Comparison of ENCODE assay signal across 19 cellular contexts in the genomic region with DNA sequence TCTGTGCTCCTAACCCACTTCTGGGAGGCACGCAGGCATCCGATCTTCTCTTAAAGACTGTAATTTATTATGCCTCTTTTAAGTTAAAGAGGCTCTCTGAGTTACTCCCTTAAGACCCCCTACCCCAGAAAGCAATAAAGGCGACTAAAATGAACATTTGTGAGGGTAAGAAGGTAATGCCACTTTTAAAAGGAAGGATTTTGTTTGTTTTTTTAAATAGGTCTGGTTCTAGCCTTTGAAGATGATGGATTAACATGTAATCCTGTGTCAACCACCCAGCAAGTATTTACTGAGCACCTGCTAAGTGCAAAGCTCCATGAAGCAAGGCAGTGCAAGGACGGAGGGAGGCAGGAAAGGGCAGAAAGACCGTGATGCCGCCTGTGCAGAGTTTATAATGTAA. TPM values are rescaled to one million over a fixed set of nuclear protein-coding genes. Genes with fewer than 3 reads are reported as not detected.
DNase-seq lines count a peak whose midpoint lies in the region; ATAC-seq, FAIRE-seq and TF ChIP-seq lines count a peak whose summit lies in the region.
"Had no signal": no experiment of that assay in that cellular context is flagged by ENCODE, and none has a peak within 500 bp of the region (broad histone marks: within the 10 kb centered on the region; RNA-seq: fewer than 3 reads in every experiment).

No MANE protein-coding gene starts in this region.

- TF ChIP-seq POLR2A in HepG2 (IDR thresholded peaks at IDR 0.05; ENCODE audit: insufficient read depth in 1 of 2, low read depth in 2 of 2, low read length in 2 of 2) (no peak), right lobe of liver (IDR thresholded peaks at IDR 0.05) (no peak)

- H3K9me2 ChIP-seq in OCI-LY7 (ENCODE audit: insufficient read depth, low read length): no peaks in the 10 kb centered on the region

- H3K27me3 ChIP-seq in HepG2 (ENCODE audit: control insufficient read depth in 1 of 2, insufficient read depth in 2 of 2, low read length in 2 of 2) (no peaks in the 10 kb centered on the region), right lobe of liver (no peaks in the 10 kb centered on the region), keratinocyte (ENCODE audit: control insufficient read depth, extremely low read depth, insufficient read depth, low read length) (no peaks in the 10 kb centered on the region)
- H3K27me3 ChIP-seq: SJSA1 had no signal

- TF ChIP-seq EP300 in HepG2 (IDR thresholded peaks at IDR 0.05; ENCODE audit: low read depth in 2 of 2, low read length in 2 of 2): peak in 1 of 2 experiments; percentile 16; a peak in 1 of 4 replicates
- TF ChIP-seq EP300 in HepG2 (CRISPR knock-in tag; IDR thresholded peaks at IDR 0.05; ENCODE audit: borderline replicate concordance): no peak

- intact Hi-C loops in HepG2 (cut with micrococcal nuclease; ENCODE audit: unreplicated experiment): no loop called here
- intact Hi-C loops in right lobe of liver (cut with DNase I): no loop called here
- intact Hi-C loops in OCI-LY7 (cut with micrococcal nuclease; ENCODE audit: unreplicated experiment): no loop called here

- H3K27ac ChIP-seq in HepG2 (ENCODE audit: extremely low read length, insufficient read depth, low read length): peak overlapping the region; percentile 48
- H3K27ac ChIP-seq in right lobe of liver: no peak overlapping the region
- H3K27ac ChIP-seq in OCI-LY7 (ENCODE audit: low read depth, low read length, poor library complexity, severe bottlenecking): peak overlapping the region; percentile 61
- peak overlapping the region; percentile 83 for H3K27ac ChIP-seq in keratinocyte (ENCODE audit: control insufficient read depth, insufficient read depth, low read length)
- H3K27ac ChIP-seq: C4-2B, SJSA1 had no signal

- POLR2A ChIA-PET in HepG2 (lab: Yijun Ruan, JAX): interaction anchor here (1.8 to 2.3 kb wide), 2 partner anchors 25 to 35 kb away, joined by 7 to 8 read pairs; no protein-coding TSS in a partner anchor
- POLR2A ChIA-PET in OCI-LY7 (lab: Charles Lee): interaction anchor here (0.6 kb wide), 1 partner anchor 88 kb away, joined by 11 read pairs; no protein-coding TSS in a partner anchor

- no peak for TF ChIP-seq CTCF in HepG2 (CRISPR knock-in tag; IDR thresholded peaks at IDR 0.05)
- no peak for TF ChIP-seq CTCF in right lobe of liver (IDR thresholded peaks at IDR 0.05)
- no peak for TF ChIP-seq CTCF in OCI-LY7 (conservative IDR thresholded peaks at IDR 0.05; ENCODE audit: low read length)
- TF ChIP-seq CTCF in keratinocyte (optimal IDR thresholded peaks at IDR 0.05 in 1 of 3, IDR thresholded peaks at IDR 0.05 in 1 of 3, conservative IDR thresholded peaks at IDR 0.05 in 1 of 3; ENCODE audit: extremely low read depth in 1 of 3, insufficient read depth in 2 of 3, low read length in 3 of 3): no peak

- ATAC-seq in HepG2 (no peak), right lobe of liver (no peak), HG02884 (IDR thresholded peaks at IDR 0.05; ENCODE audit: unreplicated experiment) (no peak), HG03571 (IDR thresholded peaks at IDR 0.05; ENCODE audit: unreplicated experiment) (no peak)

- peak overlapping the region; percentile 35 for H3K4me2 ChIP-seq in HepG2 (ENCODE audit: low read depth, low read length)
- peak overlapping the region; percentile 66 for H3K4me2 ChIP-seq in OCI-LY7 (ENCODE audit: low read length)
- peak overlapping the region; percentile 46 for H3K4me2 ChIP-seq in keratinocyte (ENCODE audit: control insufficient read depth, extremely low read depth, insufficient read depth, low read depth, low read length)

- H3K9me3 ChIP-seq in HepG2 (ENCODE audit: low read length): no peaks in the 10 kb centered on the region
- no peaks in the 10 kb centered on the region for H3K9me3 ChIP-seq in right lobe of liver
- peaks cover 7% of the 10 kb centered on the region; the same call in 1 of the 2 replicates for H3K9me3 ChIP-seq in OCI-LY7 (ENCODE audit: low read length)
- no peaks in the 10 kb centered on the region for H3K9me3 ChIP-seq in keratinocyte (ENCODE audit: control insufficient read depth, low read depth, low read length)
- H3K9me3 ChIP-seq: SJSA1 had no signal

- TF ChIP-seq RAD21 in HepG2 (CRISPR knock-in tag; IDR thresholded peaks at IDR 0.05): no peak

- H3K79me2 ChIP-seq in HepG2 (ENCODE audit: insufficient read depth, low read length): peaks cover 95% of the 10 kb centered on the region
- no peaks in the 10 kb centered on the region for H3K79me2 ChIP-seq in OCI-LY7 (ENCODE audit: insufficient read depth, low read depth, low read length)
- peaks cover 94% of the 10 kb centered on the region for H3K79me2 ChIP-seq in keratinocyte (ENCODE audit: control insufficient read depth, insufficient read depth, low read length)

- 79% methylated on average over 6 of the region's 6 CpGs for WGBS in HepG2 (ENCODE audit: low lambda C conversion rate)
- WGBS in right lobe of liver (ENCODE audit: insufficient coverage, low coverage, low lambda C conversion rate, missing lambda C conversion rate): 71% methylated on average over 4 of the region's 6 CpGs

- dilution Hi-C loops in keratinocyte (cut with MboI; ENCODE audit: extremely low pct_ligation_motif_present, low sequenced_read_pairs): no loop called here

- H2AFZ ChIP-seq in HepG2 (ENCODE audit: low read length) (no peak overlapping the region), OCI-LY7 (ENCODE audit: low read length) (peak overlapping the region; percentile 69; the same call in 1 of the 2 replicates), keratinocyte (ENCODE audit: control insufficient read depth, low read length) (no peak overlapping the region)

- CTCF ChIA-PET in HepG2 (lab: Yijun Ruan, JAX; ENCODE audit: low intra/inter-chr PET ratio, low total read pairs): no interaction called here
- CTCF ChIA-PET in OCI-LY7 (lab: Charles Lee; ENCODE audit: unreplicated experiment): no interaction called here

- H3K4me3 ChIP-seq in HepG2 (replicated peaks in 1 of 3; ENCODE audit: insufficient read depth in 1 of 3, low read depth in 2 of 3, low read length in 3 of 3): no peak overlapping the region
- no peak overlapping the region for H3K4me3 ChIP-seq in right lobe of liver
- peak overlapping the region; percentile 42 for H3K4me3 ChIP-seq in OCI-LY7 (ENCODE audit: low read depth, low read length, poor library complexity, severe bottlenecking)
- no peak overlapping the region for H3K4me3 ChIP-seq in keratinocyte (ENCODE audit: control insufficient read depth in 2 of 3, extremely low read depth in 1 of 3, insufficient read depth in 2 of 3, low read depth in 1 of 3, low read length in 3 of 3)
- H3K4me3 ChIP-seq: SJSA1 had no signal

- H3K9ac ChIP-seq in HepG2 (ENCODE audit: insufficient read depth, low read depth, low read length) (no peak overlapping the region), keratinocyte (ENCODE audit: control insufficient read depth, extremely low read depth, insufficient read depth, low read length) (no peak overlapping the region)

- in situ Hi-C loops in HepG2 (cut with HindIII; ENCODE audit: extremely low pct_ligation_motif_present, low pct_unique_long_range_greater_than_20kb): no loop called here

- DNase-seq in HepG2 (ENCODE audit: low spot score): no peak
- no peak for DNase-seq in right lobe of liver
- DNase-seq in OCI-LY7 (ENCODE audit: low spot score): peak; percentile 28
- DNase-seq in keratinocyte (ENCODE audit: low read depth, low spot score): no peak
- DNase-seq in frontal cortex (ENCODE audit: low spot score in 2 of 2): no peak
- no peak for DNase-seq in mesenteric fat pad (ENCODE audit: low spot score)
- DNase-seq: DMS79, HFFc6, NCI-H1092, NCI-H1436 treated with DMSO at 0.1 percent for 48 hours, NCI-H2029 treated with DMSO at 0.1 percent for 48 hours, NCI-H748 treated with DMSO at 0.1 percent for 48 hours, PC-3, RPMI8226 had no signal

- H4K20me1 ChIP-seq in HepG2 (ENCODE audit: insufficient read depth, low read length) (peaks cover 16% of the 10 kb centered on the region), OCI-LY7 (ENCODE audit: insufficient read depth, low read length) (no peaks in the 10 kb centered on the region), keratinocyte (ENCODE audit: control insufficient read depth, extremely low read depth, insufficient read depth, low read length) (peaks cover 26% of the 10 kb centered on the region)

- H3K4me1 ChIP-seq in HepG2 (ENCODE audit: insufficient read depth, low read length) (peaks cover 73% of the 10 kb centered on the region), right lobe of liver (peaks cover 0 to 10% (median 4%) of the 10 kb centered on the region in 4 donors), OCI-LY7 (ENCODE audit: insufficient read depth, low read length, poor library complexity, severe bottlenecking) (peaks cover 48% of the 10 kb centered on the region), keratinocyte (ENCODE audit: control insufficient read depth, extremely low read depth, insufficient read depth, low read length) (peaks cover 69% of the 10 kb centered on the region)

- FAIRE-seq in HepG2 (lab: Jason Lieb, UNC): no peak
- no peak for FAIRE-seq in keratinocyte (lab: Jason Lieb, UNC)
- no peak for FAIRE-seq in frontal cortex (lab: Jason Lieb, UNC)
- FAIRE-seq: GM12892 had no signal

- BruUV-seq in HepG2 (replicated peaks; lab: Mats Ljungman, UMichigan): no TSS peak
- BruUV-seq in OCI-LY7 (replicated peaks; lab: Mats Ljungman, UMichigan): no TSS peak

- peaks cover 14% of the 10 kb centered on the region for H3K9me1 ChIP-seq in keratinocyte (ENCODE audit: control insufficient read depth, extremely low read depth, insufficient read depth, low read length)

- peaks cover 0 to 14% of the 10 kb centered on the region in 2 experiments; a peak in 1 of 5 replicates for H3K36me3 ChIP-seq in HepG2 (replicated peaks in 1 of 2; ENCODE audit: control insufficient read depth in 1 of 2, insufficient read depth in 2 of 2, low read length in 2 of 2)
- H3K36me3 ChIP-seq in right lobe of liver: no peaks in the 10 kb centered on the region
- H3K36me3 ChIP-seq in OCI-LY7 (ENCODE audit: insufficient read depth, low read length): no peaks in the 10 kb centered on the region; the same call in 1 of the 2 replicates
- H3K36me3 ChIP-seq in keratinocyte (ENCODE audit: control insufficient read depth in 2 of 2, extremely low read depth in 1 of 2, insufficient read depth in 2 of 2, low read length in 2 of 2): peaks cover 9 to 45% of the 10 kb centered on the region in 2 experiments
- H3K36me3 ChIP-seq: SJSA1 had no signal

RNA-seq across cellular contexts. Expression of a gene that starts 26.1 kb away (rescaled TPM):
- total RNA-seq in HepG2 (2016; rRNA removed; fragmentation: Illumina TruSeq; extraction: Trizol) (11.3 and 11.9 TPM in 2 replicates), right lobe of liver (10 to 100 TPM in 3 of 6 experiments, 1 to 10 TPM in 3; 3.0 to 38.3 (median 10.0) TPM), OCI-LY7 (2022) (5.8 and 5.9 TPM in 2 replicates), frontal cortex (6.1 TPM), mesenteric fat pad (51.3 TPM)
- total RNA-seq in HepG2 (2016; cell fraction: cytosol; rRNA removed; fragmentation: Illumina TruSeq; extraction: Trizol; ENCODE audit: low read depth): 4.0 and 4.5 TPM in 2 replicates
- total RNA-seq in HepG2 (2016; cell fraction: insoluble cytoplasmic fraction; rRNA removed; fragmentation: Illumina TruSeq; extraction: Trizol): 9.8 and 11.8 TPM in 2 replicates
- total RNA-seq in HepG2 (2016; cell fraction: membrane; rRNA removed; fragmentation: Illumina TruSeq; extraction: Trizol): 5.9 and 6.1 TPM in 2 replicates
- total RNA-seq in HepG2 (2016; cell fraction: nucleus; rRNA removed; fragmentation: Illumina TruSeq; extraction: Trizol): 16.3 and 19.2 TPM in 2 replicates
- polyA plus RNA-seq in HepG2 (2011; rRNA removed) (11.1 and 12.3 TPM in 2 replicates), keratinocyte (31.0 to 56.6 TPM (median 33.9 TPM) in 3 replicates)
- 6.6 and 7.4 TPM in 2 replicates for polyA plus RNA-seq in HepG2 (2011; cell fraction: cytosol; rRNA removed)
- polyA plus RNA-seq in HepG2 (2011; cell fraction: nucleus; rRNA removed): 57.1 and 64.0 TPM in 2 replicates
- polyA plus RNA-seq in HepG2 (2012): 17.1 and 19.3 TPM in 2 replicates
- polyA plus RNA-seq in HepG2 (2016; cell fraction: cytosol; fragmentation: Illumina TruSeq; extraction: Trizol; ENCODE audit: low read depth): 0.71 and 0.86 TPM in 2 replicates
- polyA plus RNA-seq in HepG2 (2016; cell fraction: insoluble cytoplasmic fraction; fragmentation: Illumina TruSeq; extraction: Trizol; ENCODE audit: low read depth): 12.9 and 16.7 TPM in 2 replicates
- polyA plus RNA-seq in HepG2 (2016; cell fraction: membrane; fragmentation: Illumina TruSeq; extraction: Trizol; ENCODE audit: low read depth): 3.4 and 3.5 TPM in 2 replicates
- polyA plus RNA-seq in HepG2 (2016; cell fraction: nucleus; fragmentation: Illumina TruSeq; extraction: Trizol; ENCODE audit: insufficient read depth, low read depth): 64.6 and 72.1 TPM in 2 replicates
- 15.4 and 19.2 TPM in 2 replicates for polyA minus RNA-seq in HepG2 (2011; rRNA and poly(A)+ RNA removed; ENCODE audit: low replicate concordance)
- polyA minus RNA-seq in HepG2 (2011; cell fraction: cytosol; rRNA and poly(A)+ RNA removed): 13.5 and 14.3 TPM in 2 replicates
- 19.7 and 22.9 TPM in 2 replicates for polyA minus RNA-seq in HepG2 (2011; cell fraction: nucleus; rRNA and poly(A)+ RNA removed)
- total RNA-seq in OCI-LY7 (2014; rRNA removed; shearing (Covaris generic)): 0.85 and 1.3 TPM in 2 replicates
- polyA plus RNA-seq in keratinocyte (2011; ENCODE audit: low read depth): 22.4 TPM
- polyA plus RNA-seq in keratinocyte (2011; cell fraction: cytosol; rRNA removed): 32.2 and 35.6 TPM in 2 replicates
- polyA plus RNA-seq in keratinocyte (2011; cell fraction: nucleus; rRNA removed): 116 and 136 TPM in 2 replicates
- 46.1 and 73.7 TPM in 2 replicates for polyA plus RNA-seq in keratinocyte (2012; ENCODE audit: low replicate concordance)
- polyA minus RNA-seq in keratinocyte: 46.4 to 127 TPM (median 59.1 TPM) in 3 replicates
- polyA minus RNA-seq in keratinocyte (2011; cell fraction: cytosol; rRNA and poly(A)+ RNA removed): 63.7 TPM
- 88.9 and 140 TPM in 2 replicates for polyA minus RNA-seq in keratinocyte (2011; cell fraction: nucleus; rRNA and poly(A)+ RNA removed)

Comparison
In these comparisons a context has a peak if more than half of its experiments do, and no peak if none do; other contexts are left out.
1. H3K27ac ChIP-seq: peak in HepG2 (single experiment), OCI-LY7 (single experiment) and keratinocyte (single experiment); none in right lobe of liver (0 of 3).
2. Peak in every context shown above with its lines, with median percentiles within 50 percentile points of each other: H3K4me2 ChIP-seq.